Comparison of ENCODE assay signal across 23 cellular contexts in the genomic region with DNA sequence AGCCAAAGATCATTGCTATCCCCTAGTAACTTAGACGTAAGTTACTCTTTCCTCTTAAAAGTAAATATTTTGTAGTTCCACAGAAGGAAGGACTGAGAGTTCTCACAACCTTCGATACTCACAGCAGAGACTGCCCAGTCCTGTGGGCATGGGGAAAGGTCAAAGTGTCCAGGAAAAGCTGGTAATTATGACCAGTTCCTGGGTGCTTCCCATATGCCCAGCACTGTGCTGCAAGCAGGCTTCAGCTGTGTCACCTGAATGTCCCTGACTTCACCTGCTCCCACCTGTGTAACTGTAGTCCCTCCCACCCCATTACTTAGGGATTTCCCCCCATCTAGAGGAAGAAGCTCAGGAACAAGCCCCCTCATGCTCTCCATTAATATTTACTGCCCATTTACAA. TPM values are rescaled to one million over a fixed set of nuclear protein-coding genes. Genes with fewer than 3 reads are reported as not detected.
"Had no signal": no experiment of that assay in that cellular context is flagged by ENCODE, and none has a peak within 500 bp of the region (broad histone marks: within the 10 kb centered on the region; RNA-seq: fewer than 3 reads in every experiment).

No MANE protein-coding gene starts in this region.

- H3K27me3 ChIP-seq: MG63 had no signal

- DNase-seq: Karpas-422, KG1, MG63, NCI-H1092, NCI-H1105 treated with DMSO at 0.1 percent for 48 hours, NCI-H1417 treated with DMSO at 0.1 percent for 48 hours, NCI-H146, NCI-H1694 treated with DMSO at 0.1 percent for 48 hours, NCI-H1930, NCI-H2081, NCI-H2171, NCI-H345, NCI-H446 treated with DMSO at 0.1 percent for 48 hours, NCI-H510A treated with DMSO at 0.1 percent for 48 hours, NCI-H526 treated with DMSO at 0.1 percent for 48 hours, NCI-H748 treated with DMSO at 0.1 percent for 48 hours, SHP77, SK-N-SH, SW 1271, T-cell had no signal

- H3K27ac ChIP-seq: HL-60, RWPE1 had no signal

- H3K9ac ChIP-seq: SK-N-SH had no signal

- H3K4me2 ChIP-seq: SK-N-SH had no signal

- H3K4me3 ChIP-seq: MG63 had no signal

- H3K36me3 ChIP-seq: MG63 had no signal

- H3K9me3 ChIP-seq: SK-N-SH had no signal

- ATAC-seq: T-cell had no signal

RNA-seq across cellular contexts. Expression of a gene that starts 45.6 kb away (rescaled TPM):
- total RNA-seq: SK-MEL-5, T-cell had no signal
- polyA plus RNA-seq: SK-N-SH had no signal
